Comparison of ENCODE assay signal across 7 cellular contexts in genomic region chr19:48965806-48966540, GRCh38. TPM values are rescaled to one million over a fixed set of nuclear protein-coding genes. Genes with fewer than 3 reads are reported as not detected.
DNase-seq lines count a peak whose midpoint lies in the region; ATAC-seq and TF ChIP-seq lines count a peak whose summit lies in the region.

No MANE protein-coding gene starts in this region.

- no peaks in the 10 kb centered on the region for H3K9me3 Mint-ChIP-seq in activated CD4-positive, alpha-beta memory T cell treated with anti-CD3 and anti-CD28 coated beads for 36 hours

- DNase-seq in NCI-H748 (lab: John Stamatoyannopoulos, UW; ENCODE audit: unreplicated experiment) (peak; percentile 94), dermis microvascular lymphatic vessel endothelial cell (ENCODE audit: low read depth in 2 of 2) (peak; percentile 63 to 83), lower leg skin (ENCODE audit: low spot score in 2 of 2) (peak; percentile 90 to 97)
- peak; percentile 94 for DNase-seq in activated CD4-positive, alpha-beta memory T cell treated with anti-CD3 and anti-CD28 coated beads for 36 hours
- DNase-seq in stimulated activated CD4-positive, alpha-beta T cell treated with anti-CD3 and anti-CD28 coated beads, Interleukin-4, amount 100 ng/mL, for 48 hours (ENCODE audit: low read depth in 2 of 2), result peak; percentile 86 to 88

- WGBS in lower leg skin, 2 donors, result 10 to 12% methylated on average over 36 of the region's 36 CpGs

- TF ChIP-seq POLR2A in lower leg skin (IDR thresholded peaks at IDR 0.05), result no peak

- no peaks in the 10 kb centered on the region for H3K27me3 Mint-ChIP-seq in activated CD4-positive, alpha-beta memory T cell treated with anti-CD3 and anti-CD28 coated beads for 36 hours

- H3K27ac Mint-ChIP-seq in activated CD4-positive, alpha-beta memory T cell treated with anti-CD3 and anti-CD28 coated beads for 36 hours, result peak overlapping the region; percentile 93

- ATAC-seq in GM18517 (IDR thresholded peaks at IDR 0.05; ENCODE audit: unreplicated experiment), result peak; percentile 25
- ATAC-seq in HG03439 (IDR thresholded peaks at IDR 0.05; ENCODE audit: unreplicated experiment), result peak; percentile 24

- H3K4me1 Mint-ChIP-seq in activated CD4-positive, alpha-beta memory T cell treated with anti-CD3 and anti-CD28 coated beads for 36 hours (ENCODE audit: low read depth), result peaks cover 53% of the 10 kb centered on the region

- peaks cover 35% of the 10 kb centered on the region for H3K36me3 Mint-ChIP-seq in activated CD4-positive, alpha-beta memory T cell treated with anti-CD3 and anti-CD28 coated beads for 36 hours

- POLR2A ChIA-PET in activated CD4-positive, alpha-beta memory T cell treated with anti-CD3 and anti-CD28 coated beads for 36 hours (lab: Charles Lee), result interaction anchor here (0.7 to 2.6 kb wide), 9 partner anchors 11 to 130 kb away, joined by 3 to 12 read pairs (median 5); partner anchors contain the start of genes BAX, NUCB1, PPP1R15A and RUVBL2

- H3K4me3 ChIP-seq in lower leg skin (ENCODE audit: low read depth, poor library complexity, severe bottlenecking), result peak overlapping the region; percentile 80

- TF ChIP-seq CTCF in lower leg skin (IDR thresholded peaks at IDR 0.05), result no peak

- peak overlapping the region; percentile 89 for H3K4me3 Mint-ChIP-seq in activated CD4-positive, alpha-beta memory T cell treated with anti-CD3 and anti-CD28 coated beads for 36 hours

- intact Hi-C loops in activated CD4-positive, alpha-beta memory T cell treated with anti-CD3 and anti-CD28 coated beads for 36 hours (cut with micrococcal nuclease), result loop anchor here (1.0 to 5.0 kb wide), 5 partner anchors 27 to 331 kb away; partner anchors contain the start of genes GYS1, NUCB1 and RUVBL2
- intact Hi-C loops in lower leg skin (cut with DNase I; ENCODE audit: low total_unique reads), result no loop called here

- CTCF ChIA-PET in activated CD4-positive, alpha-beta memory T cell treated with anti-CD3 and anti-CD28 coated beads for 36 hours (lab: Charles Lee), result interaction anchor here (0.6 to 6.5 kb wide), 8 partner anchors 12 to 236 kb away, joined by 3 to 52 read pairs (median 5); partner anchors contain the start of genes BAX, GYS1 and RUVBL2

RNA-seq across cellular contexts. Expression of gene FTL, which starts 0.9 kb away (rescaled TPM):
- 100 to 1,000 TPM; 870 to 900 TPM for total RNA-seq in activated CD4-positive, alpha-beta memory T cell treated with anti-CD3 and anti-CD28 coated beads for 36 hours
- total RNA-seq in dermis microvascular lymphatic vessel endothelial cell (625 and 1,172 TPM in 2 replicates), lower leg skin (1,000 to 10,000 TPM; 1,012 to 1,617 (median 1,174) TPM)

RNA-seq across cellular contexts. Expression of gene BAX, which starts 11.3 kb away (rescaled TPM):
- total RNA-seq in activated CD4-positive, alpha-beta memory T cell treated with anti-CD3 and anti-CD28 coated beads for 36 hours, result 100 to 1,000 TPM; 173 to 181 TPM
- total RNA-seq in dermis microvascular lymphatic vessel endothelial cell, result 85.0 and 95.6 TPM in 2 replicates
- total RNA-seq in lower leg skin, result 10 to 100 TPM; 15.5 to 36.3 (median 31.1) TPM

RNA-seq across cellular contexts. Expression of gene GYS1, which starts 27.1 kb away (rescaled TPM):
- total RNA-seq in activated CD4-positive, alpha-beta memory T cell treated with anti-CD3 and anti-CD28 coated beads for 36 hours, result 10 to 100 TPM; 42.2 to 47.6 TPM
- 14.8 and 16.0 TPM in 2 replicates for total RNA-seq in dermis microvascular lymphatic vessel endothelial cell
- total RNA-seq in lower leg skin, result 10 to 100 TPM; 16.4 to 33.3 (median 20.5) TPM

RNA-seq across cellular contexts. Expression of gene RUVBL2, which starts 27.7 kb away (rescaled TPM):
- 100 to 1,000 TPM; 107 to 109 TPM for total RNA-seq in activated CD4-positive, alpha-beta memory T cell treated with anti-CD3 and anti-CD28 coated beads for 36 hours
- total RNA-seq in dermis microvascular lymphatic vessel endothelial cell, result 139 and 197 TPM in 2 replicates
- 10 to 100 TPM; 61.3 to 83.8 (median 83.3) TPM for total RNA-seq in lower leg skin

RNA-seq across cellular contexts. Expression of gene DHDH, which starts 32.5 kb away (rescaled TPM):
- 1 to 10 TPM; 2.0 to 2.8 TPM for total RNA-seq in activated CD4-positive, alpha-beta memory T cell treated with anti-CD3 and anti-CD28 coated beads for 36 hours
- total RNA-seq in dermis microvascular lymphatic vessel endothelial cell (0.13 TPM in 1 of 2 replicates, not detected in the other), lower leg skin (not detected)

Comparison
In these comparisons a context has a peak if more than half of its experiments do, and no peak if none do; other contexts are left out.
1. Peak in every context shown above with its lines: DNase-seq, ATAC-seq and H3K4me3 ChIP-seq.